1 cellular context compared by ENCODE assay signal in genomic region chr11:116731821-116732739, GRCh38.
TF ChIP-seq lines count a peak whose summit lies in the region.

No MANE protein-coding gene starts in this region.

TF ChIP-seq in IMR-90, 13 proteins besides CTCF, POLR2A, EP300 and RAD21:
- no peak for TF ChIP-seq RFX5 (IDR thresholded peaks at IDR 0.05; ENCODE audit: low read depth, low read length)
- TF ChIP-seq FOS (IDR thresholded peaks at IDR 0.05; ENCODE audit: low read depth, low read length) = no peak
- TF ChIP-seq MAFK (IDR thresholded peaks at IDR 0.05; ENCODE audit: low read depth, low read length) = no peak
- TF ChIP-seq CHD1 (IDR thresholded peaks at IDR 0.05; ENCODE audit: low read depth, low read length) = no peak
- no peak for TF ChIP-seq BHLHE40 (IDR thresholded peaks at IDR 0.05; ENCODE audit: low read depth, low read length)
- no peak for TF ChIP-seq MXI1 (IDR thresholded peaks at IDR 0.05; ENCODE audit: borderline replicate concordance, low read depth, low read length)
- no peak for TF ChIP-seq ELK1 (IDR thresholded peaks at IDR 0.05; ENCODE audit: borderline replicate concordance, low read depth, low read length)
- TF ChIP-seq MAZ (IDR thresholded peaks at IDR 0.05; ENCODE audit: borderline replicate concordance, low read depth, low read length) = no peak
- TF ChIP-seq RCOR1 (IDR thresholded peaks at IDR 0.05; ENCODE audit: insufficient replicate concordance, low read length) = no peak
- no peak for TF ChIP-seq SMC3 (IDR thresholded peaks at IDR 0.05; ENCODE audit: low read depth, low read length)
